9 cellular contexts compared by ENCODE assay signal in genomic region chr20:1440024-1440423, GRCh38. TPM values are rescaled to one million over a fixed set of nuclear protein-coding genes. Genes with fewer than 3 reads are reported as not detected.
A peak's percentile ranks its signal among the peaks of the same experiment; 100 is the strongest.
DNase-seq lines count a peak whose midpoint lies in the region; ATAC-seq and TF ChIP-seq lines count a peak whose summit lies in the region.
"Had no signal": no experiment of that assay in that cellular context is flagged by ENCODE, and none has a peak within 500 bp of the region (broad histone marks: within the 10 kb centered on the region; RNA-seq: fewer than 3 reads in every experiment).

No MANE protein-coding gene starts in this region.

- H3K9me3 ChIP-seq in left lung (no peaks in the 10 kb centered on the region), heart right ventricle (no peaks in the 10 kb centered on the region)

- DNase-seq in GM20000 (ENCODE audit: low spot score) (no peak), SW480 (ENCODE audit: low spot score) (peak; percentile 26), foreskin fibroblast (peak in 1 of 2 donors; percentile 54), left lung (no peak), heart right ventricle (no peak)
- DNase-seq: midbrain had no signal

- H3K27ac ChIP-seq in C4-2B (no peak overlapping the region), left lung (no peak overlapping the region), heart right ventricle (no peak overlapping the region)

- peaks cover 7 to 59% of the 10 kb centered on the region in 2 donors for H3K36me3 ChIP-seq in left lung
- peaks cover 0 to 64% (median 34%) of the 10 kb centered on the region in 9 donors for H3K36me3 ChIP-seq in heart right ventricle

- H3K4me3 ChIP-seq in foreskin fibroblast (ENCODE audit: low read depth in 1 of 2, low read length in 2 of 2) (no peak overlapping the region), left lung (no peak overlapping the region), heart right ventricle (no peak overlapping the region)

- ATAC-seq in GM21576 (IDR thresholded peaks at IDR 0.05; ENCODE audit: unreplicated experiment) = no peak
- ATAC-seq in GM18873 (IDR thresholded peaks at IDR 0.05; ENCODE audit: low FRiP score, unreplicated experiment) = no peak
- no peak for ATAC-seq in left lung
- no peak for ATAC-seq in heart right ventricle

- intact Hi-C loops in left lung (cut with DNase I) = no loop called here
- intact Hi-C loops in heart right ventricle (cut with DNase I) = loop anchor here in 1 of 10 donors (2.0 kb wide), 1 partner anchor 127 kb away; no protein-coding TSS in a partner anchor

- 77 to 79% methylated on average over 6 of the region's 6 CpGs for WGBS in heart right ventricle, 2 donors

- H3K4me1 ChIP-seq in left lung = peaks cover 0 to 9% of the 10 kb centered on the region in 2 donors
- peaks cover 0 to 12% (median 0%) of the 10 kb centered on the region in 9 donors for H3K4me1 ChIP-seq in heart right ventricle

- peak; percentile 24 for TF ChIP-seq CTCF in C4-2B (conservative IDR thresholded peaks at IDR 0.05)
- peak; percentile 41 for TF ChIP-seq CTCF in GM20000 (IDR thresholded peaks at IDR 0.05; ENCODE audit: extremely low read depth, missing control alignments)
- TF ChIP-seq CTCF in foreskin fibroblast (IDR thresholded peaks at IDR 0.05; ENCODE audit: low read depth, low read length) = peak; percentile 49
- TF ChIP-seq CTCF in left lung (IDR thresholded peaks at IDR 0.05) = no peak
- TF ChIP-seq CTCF in heart right ventricle (IDR thresholded peaks at IDR 0.05) = peak in 1 of 9 donors; percentile 21

- H3K27me3 ChIP-seq in left lung (no peaks in the 10 kb centered on the region), heart right ventricle (no peaks in the 10 kb centered on the region)

RNA-seq across cellular contexts. Expression of gene NSFL1C, which starts 26.6 kb away (rescaled TPM):
- total RNA-seq in left lung = 10 to 100 TPM; 60.5 to 96.9 TPM
- total RNA-seq in heart right ventricle = 10 to 100 TPM; 54.6 to 75.6 (median 63.8) TPM
- 10 to 100 TPM; 39.4 to 46.9 TPM for polyA plus RNA-seq in heart right ventricle

RNA-seq across cellular contexts. Expression of gene FKBP1A, which starts 47.2 kb away (rescaled TPM):
- 100 to 1,000 TPM; 278 to 385 TPM for total RNA-seq in left lung
- total RNA-seq in heart right ventricle = 100 to 1,000 TPM; 112 to 276 (median 140) TPM
- polyA plus RNA-seq in heart right ventricle = 100 to 1,000 TPM; 110 to 311 TPM

RNA-seq across cellular contexts. Expression of gene SIRPB2, which starts 51.2 kb away (rescaled TPM):
- total RNA-seq in left lung (10 to 100 TPM in 1 of 2 donors, 1 to 10 TPM in 1; 9.2 to 29.9 TPM), heart right ventricle (1 to 10 TPM in 6 of 10 donors, under 1 TPM in 4; 0.23 to 7.3 (median 1.7) TPM)
- polyA plus RNA-seq in heart right ventricle = 1 to 10 TPM in 1 of 2 donors, under 1 TPM in 1; 0.88 to 1.2 TPM

Comparison
In these comparisons a context has a peak if more than half of its experiments do, and no peak if none do; other contexts are left out.
1. CTCF ChIP-seq: peak in C4-2B (single experiment), GM20000 (single experiment) and foreskin fibroblast (single experiment); none in left lung (0 of 2).